Comparison of ENCODE assay signal across 22 cellular contexts in genomic region chr1:63630666-63631065, GRCh38.
"Had no signal": no experiment of that assay in that cellular context is flagged by ENCODE, and none has a peak within 500 bp of the region (broad histone marks: within the 10 kb centered on the region; RNA-seq: fewer than 3 reads in every experiment).

No MANE protein-coding gene starts in this region.

- DNase-seq: activated CD4-positive, alpha-beta T cell treated with anti-CD3 and anti-CD28 coated beads for 1 hour; activated CD8-positive, alpha-beta memory T cell treated with anti-CD3 and anti-CD28 coated beads for 24 hours; activated CD8-positive, alpha-beta memory T cell treated with anti-CD3 and anti-CD28 coated beads, Interleukin-2, amount 50 U/mL, for 48 hours; activated gamma-delta T cell; activated T-cell treated with anti-CD3 and anti-CD28 coated beads, Interleukin-2, amount 50 U/mL, for 48 hours; adrenal gland; central memory CD4-positive, alpha-beta T cell; colonic mucosa; left cardiac atrium; natural killer cell; pancreas; right lobe of liver; stimulated activated CD4-positive, alpha-beta T cell treated with anti-CD3 and anti-CD28 coated beads, Interleukin-4, amount 100 ng/mL, for 1 hour; stimulated activated naive CD8-positive, alpha-beta T cell treated with anti-CD3 and anti-CD28 coated beads, Interleukin-15, amount 100 ng/mL, for 72 hours; T-helper 2 cell; transverse colon; uterus; WERI-Rb-1 had no signal

- H3K79me2 ChIP-seq: hepatocyte had no signal

- ATAC-seq: left cardiac atrium; natural killer cell; stimulated activated naive CD8-positive, alpha-beta T cell treated with anti-CD3 and anti-CD28 coated beads, Interleukin-15, amount 100 ng/mL, for 72 hours had no signal

- H3K4me3 ChIP-seq: adrenal gland, colonic mucosa, hepatocyte, pancreas, right lobe of liver, smooth muscle cell, suprapubic skin, transverse colon, uterus had no signal

- H2AFZ ChIP-seq: hepatocyte had no signal

- H3K4me2 ChIP-seq: hepatocyte, smooth muscle cell had no signal

- H3K36me3 ChIP-seq: colonic mucosa, uterus had no signal

- H3K4me1 ChIP-seq: colonic mucosa, transverse colon, uterus had no signal

- H3K9me3 ChIP-seq: adrenal gland, colonic mucosa, neutrophil, pancreas, right lobe of liver, suprapubic skin, transverse colon, uterus had no signal

- H3K27me3 ChIP-seq: adrenal gland, colonic mucosa, hepatocyte, neutrophil, pancreas, right lobe of liver, suprapubic skin, transverse colon, uterus had no signal

- H3K27ac ChIP-seq: adrenal gland, colonic mucosa, hepatocyte, neutrophil, suprapubic skin, transverse colon, uterus, WERI-Rb-1 had no signal
